In genomic region chr7:101814081-101814995, GRCh38 we compare ENCODE assay signal across 1 cellular context.
A peak's percentile ranks its signal among the peaks of the same experiment; 100 is the strongest.
TF ChIP-seq lines count a peak whose summit lies in the region.

No MANE protein-coding gene starts in this region.

TF ChIP-seq in HepG2, 621 proteins besides CTCF, POLR2A, EP300 and RAD21 (continued from another document and continues in another):
- peak; percentile 18; the same call in 1 of the 2 replicates for TF ChIP-seq FOXO1 (CRISPR knock-in tag; IDR thresholded peaks at IDR 0.05)
- no peak for TF ChIP-seq ATF1 (CRISPR knock-in tag; IDR thresholded peaks at IDR 0.05)
- TF ChIP-seq PHF8 (CRISPR knock-in tag; IDR thresholded peaks at IDR 0.05): no peak
- peak; percentile 58; the same call in 1 of the 2 replicates for TF ChIP-seq ZNF274 (CRISPR knock-in tag; IDR thresholded peaks at IDR 0.05)
- TF ChIP-seq ZNF512B (CRISPR knock-in tag; IDR thresholded peaks at IDR 0.05; ENCODE audit: borderline replicate concordance): no peak; the same call in 1 of the 2 replicates
- no peak; the same call in 1 of the 2 replicates for TF ChIP-seq NFAT5 (CRISPR knock-in tag; IDR thresholded peaks at IDR 0.05)
- TF ChIP-seq SPEN (CRISPR knock-in tag; IDR thresholded peaks at IDR 0.05; ENCODE audit: low read depth): 0 out of 2 replicates have a peak, but pooled peaks have one; percentile 42
- peak; percentile 16 for TF ChIP-seq ZNF781 (CRISPR knock-in tag; IDR thresholded peaks at IDR 0.05; ENCODE audit: borderline replicate concordance, not compliant biosample characterization)
- peak; percentile 95 for TF ChIP-seq TFDP1 (CRISPR knock-in tag; IDR thresholded peaks at IDR 0.05; ENCODE audit: borderline replicate concordance)
- TF ChIP-seq SUZ12 (IDR thresholded peaks at IDR 0.05; ENCODE audit: low read depth, low read length): no peak
- TF ChIP-seq ZNF687 (CRISPR knock-in tag; IDR thresholded peaks at IDR 0.05): peak; percentile 78
- no peak for TF ChIP-seq ZNF446 (CRISPR knock-in tag; IDR thresholded peaks at IDR 0.05)
- peak in 1 of 2 experiments; percentile 29; a peak in 1 of 4 replicates for TF ChIP-seq HMGXB4 (CRISPR knock-in tag; IDR thresholded peaks at IDR 0.05; ENCODE audit: borderline replicate concordance in 1 of 2, low read depth in 1 of 2)
- no peak for TF ChIP-seq E2F2 (CRISPR knock-in tag; IDR thresholded peaks at IDR 0.05; ENCODE audit: borderline replicate concordance)
- TF ChIP-seq SALL1 (CRISPR knock-in tag; IDR thresholded peaks at IDR 0.05): peak; percentile 83
- no peak for TF ChIP-seq ZNF136 (CRISPR knock-in tag; IDR thresholded peaks at IDR 0.05; ENCODE audit: low read depth)
- no peak for TF ChIP-seq ZNF225 (CRISPR knock-in tag; IDR thresholded peaks at IDR 0.05)
- no peak for TF ChIP-seq NPAS2 (CRISPR knock-in tag; IDR thresholded peaks at IDR 0.05; ENCODE audit: borderline replicate concordance)
- TF ChIP-seq BATF2 (CRISPR knock-in tag; IDR thresholded peaks at IDR 0.05): peak; percentile 77; the same call in 1 of the 2 replicates
- no peak for TF ChIP-seq BRCA1 (CRISPR knock-in tag; IDR thresholded peaks at IDR 0.05)
- TF ChIP-seq KMT2A (CRISPR knock-in tag; IDR thresholded peaks at IDR 0.05): no peak
- no peak for TF ChIP-seq ZBTB3 (CRISPR knock-in tag; IDR thresholded peaks at IDR 0.05; ENCODE audit: borderline replicate concordance, low read depth)
- peak; percentile 35; the same call in 1 of the 2 replicates for TF ChIP-seq ZNF780A (CRISPR knock-in tag; IDR thresholded peaks at IDR 0.05)
- no peak for TF ChIP-seq ZFP36L1 (CRISPR knock-in tag; IDR thresholded peaks at IDR 0.05)
- TF ChIP-seq ZBTB10 (CRISPR knock-in tag; IDR thresholded peaks at IDR 0.05; ENCODE audit: borderline replicate concordance): no peak; the same call in 1 of the 2 replicates
- no peak for TF ChIP-seq MTF1 (CRISPR knock-in tag; IDR thresholded peaks at IDR 0.05)
- TF ChIP-seq RXRB (CRISPR knock-in tag; IDR thresholded peaks at IDR 0.05; ENCODE audit: borderline replicate concordance): no peak; the same call in 1 of the 2 replicates
- no peak for TF ChIP-seq ZNF382 (CRISPR knock-in tag; IDR thresholded peaks at IDR 0.05; ENCODE audit: borderline replicate concordance)
- no peak for TF ChIP-seq SOX13 (IDR thresholded peaks at IDR 0.05)
- no peak; a peak in 1 of 4 replicates for TF ChIP-seq SOX13 (CRISPR knock-in tag; conservative IDR thresholded peaks at IDR 0.05 in 1 of 2, IDR thresholded peaks at IDR 0.05 in 1 of 2)
- TF ChIP-seq PATZ1 (CRISPR knock-in tag; IDR thresholded peaks at IDR 0.05): peak; percentile 69
- peak; percentile 49 for TF ChIP-seq TBX2 (CRISPR knock-in tag; IDR thresholded peaks at IDR 0.05; ENCODE audit: borderline replicate concordance)
- peak; percentile 20 for TF ChIP-seq TEAD3 (CRISPR knock-in tag; optimal IDR thresholded peaks at IDR 0.05; ENCODE audit: borderline replicate concordance)
- TF ChIP-seq LBX2 (CRISPR knock-in tag; IDR thresholded peaks at IDR 0.05; ENCODE audit: borderline replicate concordance): no peak
